25 cellular contexts compared by ENCODE assay signal in genomic region chr16:25411376-25412081, GRCh38.
DNase-seq lines count a peak whose midpoint lies in the region; ATAC-seq, FAIRE-seq and TF ChIP-seq lines count a peak whose summit lies in the region.
"Had no signal": no experiment of that assay in that cellular context is flagged by ENCODE, and none has a peak within 500 bp of the region (broad histone marks: within the 10 kb centered on the region; RNA-seq: fewer than 3 reads in every experiment).

No MANE protein-coding gene starts in this region.

- H3K23ac ChIP-seq in H1 (ENCODE audit: insufficient read length), result no peak overlapping the region

- no peaks in the 10 kb centered on the region for H3K9me3 Mint-ChIP-seq in neural progenitor cell
- H3K9me3 Mint-ChIP-seq: T-cell had no signal

- H3K4me3 ChIP-seq in MM.1S (ENCODE audit: low read length) (no peak overlapping the region), H1 (ENCODE audit: extremely low read depth in 1 of 4, insufficient read depth in 2 of 4, low read depth in 3 of 4, low read length in 4 of 4) (no peak overlapping the region; a peak in 1 of 8 replicates), neural progenitor cell (no peak overlapping the region)

- no peaks in the 10 kb centered on the region for H3K79me2 ChIP-seq in MM.1S (ENCODE audit: low read length)
- no peaks in the 10 kb centered on the region for H3K79me2 ChIP-seq in H1 (ENCODE audit: control insufficient read depth in 1 of 2, insufficient read depth in 2 of 2, low read length in 2 of 2)
- no peaks in the 10 kb centered on the region for H3K79me2 ChIP-seq in neural progenitor cell (ENCODE audit: low read depth)

- H3K4me1 ChIP-seq in MM.1S (ENCODE audit: low read length), result peaks cover 4% of the 10 kb centered on the region; the same call in 1 of the 2 replicates
- peaks cover 0 to 5% (median 0%) of the 10 kb centered on the region in 4 experiments; a peak in 1 of 7 replicates for H3K4me1 ChIP-seq in H1 (replicated peaks in 1 of 4; ENCODE audit: control insufficient read depth in 3 of 4, insufficient read depth in 4 of 4, low read length in 3 of 4)
- no peaks in the 10 kb centered on the region for H3K4me1 ChIP-seq in neural progenitor cell

- H3K18ac ChIP-seq in H1 (ENCODE audit: extremely low read depth, low read length), result no peak overlapping the region

- H4K20me1 ChIP-seq in MM.1S (ENCODE audit: insufficient read depth, low read length) (no peaks in the 10 kb centered on the region), H1 (replicated peaks in 1 of 2; ENCODE audit: control insufficient read depth in 1 of 2, insufficient read depth in 2 of 2, low read length in 2 of 2) (no peaks in the 10 kb centered on the region), neural progenitor cell (ENCODE audit: low read depth) (no peaks in the 10 kb centered on the region)

- no peak overlapping the region for H3K27ac Mint-ChIP-seq in neural progenitor cell
- H3K27ac Mint-ChIP-seq: T-cell had no signal

- no peak overlapping the region for H4K8ac ChIP-seq in H1 (ENCODE audit: extremely low read depth, insufficient read depth, low read length)

- no peak for FAIRE-seq in H1 (lab: Jason Lieb, UNC)
- FAIRE-seq: GM12892, GM18507 had no signal

- no peak overlapping the region for H3K4ac ChIP-seq in H1 (replicated peaks; ENCODE audit: insufficient read length, low read depth, low read length)

- no peak for TF ChIP-seq EP300 in H1 (IDR thresholded peaks at IDR 0.05; ENCODE audit: borderline replicate concordance in 1 of 2, low read depth in 2 of 2, low read length in 2 of 2)

- H3K9me2 ChIP-seq in MM.1S (replicated peaks; ENCODE audit: insufficient read depth, low read length), result no peaks in the 10 kb centered on the region
- H3K9me2 ChIP-seq: SK-N-SH had no signal

- H2BK5ac ChIP-seq in H1 (ENCODE audit: low read depth, low read length), result no peak overlapping the region

- H2BK12ac ChIP-seq in H1 (ENCODE audit: low read depth, low read length), result no peak overlapping the region

- POLR2A ChIA-PET in H1 (lab: Charles Lee; ENCODE audit: partially characterized antibody), result no interaction called here

- no peak for TF ChIP-seq CTCF in MM.1S (IDR thresholded peaks at IDR 0.05; ENCODE audit: low read length)
- TF ChIP-seq CTCF in H1 (IDR thresholded peaks at IDR 0.05; ENCODE audit: control extremely low read depth in 1 of 3, insufficient read depth in 1 of 3, low read depth in 1 of 3, low read length in 3 of 3), result no peak
- TF ChIP-seq CTCF in neural progenitor cell (IDR thresholded peaks at IDR 0.05), result no peak

- peak; percentile 7 for DNase-seq in NCI-H2107 treated with DMSO at 0.1 percent for 48 hours (lab: John Stamatoyannopoulos, UW; ENCODE audit: unreplicated experiment)
- DNase-seq in NCI-H2107 (lab: John Stamatoyannopoulos, UW), result no peak
- no peak for DNase-seq in MM.1S
- no peak for DNase-seq in H1 (ENCODE audit: low read depth in 1 of 2, low spot score in 2 of 2)
- DNase-seq in neural progenitor cell (ENCODE audit: low spot score), result peak; percentile 20
- no peak for DNase-seq in activated T-cell treated with anti-CD3 and anti-CD28 coated beads, Interleukin-2, amount 50 U/mL, for 48 hours
- DNase-seq: AML-193; DMS79; GOT3; IMR-90; NCI-H1048; NCI-H1436; NCI-H1930; NCI-H2227 treated with DMSO at 0.1 percent for 48 hours; NCI-H524 treated with DMSO at 0.1 percent for 48 hours; NK-92 treated with Interleukin-12 subunit alpha and Interleukin-12 subunit beta, amount 100 ng/mL, for 24 hours; SHP77; SK-N-SH; T-cell had no signal

- no peaks in the 10 kb centered on the region for H3K27me3 Mint-ChIP-seq in neural progenitor cell (ENCODE audit: insufficient read depth, low read depth)

- H3K27me3 ChIP-seq in MM.1S (replicated peaks; ENCODE audit: insufficient read depth, low read length) (no peaks in the 10 kb centered on the region), H1 (replicated peaks in 1 of 4; ENCODE audit: control insufficient read depth in 3 of 4, extremely low read depth in 1 of 4, insufficient read depth in 3 of 4, low read length in 3 of 4) (no peaks in the 10 kb centered on the region), neural progenitor cell (no peaks in the 10 kb centered on the region)

- peaks cover 2% of the 10 kb centered on the region for H3K4me1 Mint-ChIP-seq in neural progenitor cell
- H3K4me1 Mint-ChIP-seq: T-cell had no signal

- no peak overlapping the region for H3K56ac ChIP-seq in H1 (replicated peaks; ENCODE audit: insufficient read length, low read depth, low read length)

- H3K36me3 Mint-ChIP-seq in neural progenitor cell, result no peaks in the 10 kb centered on the region
- H3K36me3 Mint-ChIP-seq: T-cell had no signal

- H3K23me2 ChIP-seq in H1 (ENCODE audit: low read depth, low read length), result no peaks in the 10 kb centered on the region; the same call in 1 of the 2 replicates

- H3F3A ChIP-seq in MM.1S (ENCODE audit: insufficient read depth, low read length) (no peaks in the 10 kb centered on the region), neural progenitor cell (ENCODE audit: low read depth) (no peaks in the 10 kb centered on the region)

- no peak for TF ChIP-seq RAD21 in H1 (IDR thresholded peaks at IDR 0.05 in 1 of 2, conservative IDR thresholded peaks at IDR 0.05 in 1 of 2; ENCODE audit: low read depth in 2 of 2, low read length in 2 of 2)

- H2BK15ac ChIP-seq in H1 (ENCODE audit: low read length), result no peak overlapping the region

- H3K4me2 ChIP-seq in MM.1S (ENCODE audit: low read depth, low read length) (no peak overlapping the region), H1 (ENCODE audit: insufficient read depth in 1 of 2, low read depth in 2 of 2, low read length in 2 of 2) (0 out of 4 replicates have a peak overlapping the region, but pooled peaks of 1 of the 2 experiments have one; percentile 3), neural progenitor cell (no peak overlapping the region)
- H3K4me2 ChIP-seq: SK-N-SH had no signal

- H3K79me1 ChIP-seq in H1 (ENCODE audit: low read depth, low read length), result no peaks in the 10 kb centered on the region

- 73% methylated on average over 8 of the region's 8 CpGs; no CpG with 5 or more reads in 1 of the 2 experiments for WGBS in H1 (ENCODE audit: extremely low coverage in 1 of 2, insufficient coverage in 1 of 2, insufficient read length in 1 of 2, insufficient replicate concordance in 2 of 2, low coverage in 1 of 2, low lambda C conversion rate in 2 of 2, missing lambda C conversion rate in 1 of 2), 2 experiments

- no peak overlapping the region for H3K14ac ChIP-seq in H1 (ENCODE audit: insufficient read length)

- H2BK20ac ChIP-seq in H1 (ENCODE audit: low read length), result no peak overlapping the region

- no peak overlapping the region for H3K9ac ChIP-seq in MM.1S (ENCODE audit: low read length)
- no peak overlapping the region for H3K9ac ChIP-seq in H1 (replicated peaks in 1 of 4; ENCODE audit: extremely low read depth in 1 of 4, low read depth in 3 of 4, low read length in 3 of 4)
- no peak overlapping the region for H3K9ac ChIP-seq in neural progenitor cell
- H3K9ac ChIP-seq: SK-N-SH had no signal

- H2AK5ac ChIP-seq in H1 (ENCODE audit: low read depth, low read length), result no peak overlapping the region

- no peak overlapping the region for H4K5ac ChIP-seq in H1 (ENCODE audit: insufficient read length, low read depth, low read length)

- 0 out of 2 replicates have a peak overlapping the region, but pooled peaks have one; percentile 96 for H2AFZ ChIP-seq in MM.1S (ENCODE audit: low read length)
- H2AFZ ChIP-seq in H1 (ENCODE audit: low read length), result peak overlapping the region; percentile 96
- no peak overlapping the region for H2AFZ ChIP-seq in neural progenitor cell (replicated peaks)

- H3K36me3 ChIP-seq in MM.1S (replicated peaks; ENCODE audit: insufficient read depth, low read length) (no peaks in the 10 kb centered on the region), H1 (ENCODE audit: control insufficient read depth in 2 of 4, insufficient read depth in 4 of 4, low read length in 3 of 4) (no peaks in the 10 kb centered on the region), neural progenitor cell (no peaks in the 10 kb centered on the region)

- ATAC-seq in GM21619 (IDR thresholded peaks at IDR 0.05; ENCODE audit: unreplicated experiment) (no peak), HG03175 (IDR thresholded peaks at IDR 0.05; ENCODE audit: unreplicated experiment) (no peak)
- ATAC-seq: T-cell had no signal

- CTCF ChIA-PET in H1 (lab: Charles Lee; ENCODE audit: partially characterized antibody), result no interaction called here

- H3K9me3 ChIP-seq in MM.1S (replicated peaks; ENCODE audit: insufficient read depth, low read length) (no peaks in the 10 kb centered on the region), H1 (ENCODE audit: insufficient read depth in 2 of 2, low read depth in 1 of 2, low read length in 1 of 2) (no peaks in the 10 kb centered on the region), neural progenitor cell (ENCODE audit: low read depth) (no peaks in the 10 kb centered on the region)
- H3K9me3 ChIP-seq: SK-N-SH had no signal

- no peak for TF ChIP-seq POLR2A in H1 (IDR thresholded peaks at IDR 0.05; ENCODE audit: control extremely low read depth in 1 of 2, low read depth in 2 of 2, low read length in 2 of 2)

- H3K27ac ChIP-seq in MM.1S (ENCODE audit: low read length) (no peak overlapping the region), H1 (ENCODE audit: low read depth, low read length) (no peak overlapping the region), neural progenitor cell (no peak overlapping the region)
- H3K27ac ChIP-seq: 22Rv1, C4-2B had no signal

- no peak overlapping the region for H3K4me3 Mint-ChIP-seq in neural progenitor cell
- H3K4me3 Mint-ChIP-seq: T-cell had no signal

- no peak overlapping the region for H2BK120ac ChIP-seq in H1 (replicated peaks; ENCODE audit: low read depth, low read length)

- H4K91ac ChIP-seq in H1 (replicated peaks; ENCODE audit: insufficient read length, low read length), result no peak overlapping the region

TF ChIP-seq in H1, 55 proteins besides CTCF, POLR2A, EP300 and RAD21:
- TF ChIP-seq YY1 (IDR thresholded peaks at IDR 0.05; ENCODE audit: low read depth, low read length) (peak; percentile 54; the same call in 1 of the 2 replicates), ASH2L (IDR thresholded peaks at IDR 0.05; ENCODE audit: low read length) (no peak), SIX5 (IDR thresholded peaks at IDR 0.05; ENCODE audit: low read depth, low read length) (0 out of 2 replicates have a peak, but pooled peaks have one; percentile 3)

Comparison
In these comparisons a context has a peak if more than half of its experiments do, and no peak if none do; other contexts are left out.
1. DNase-seq: peak in NCI-H2107 treated with DMSO at 0.1 percent for 48 hours (single experiment) and neural progenitor cell (single experiment); none in NCI-H2107 (single experiment), MM.1S (single experiment), H1 (0 of 2) and activated T-cell treated with anti-CD3 and anti-CD28 coated beads, Interleukin-2, amount 50 U/mL, for 48 hours (0 of 2).